1 cellular context compared by ENCODE assay signal in genomic region chr2:190379249-190379964, GRCh38.
A peak's percentile ranks its signal among the peaks of the same experiment; 100 is the strongest.
TF ChIP-seq lines count a peak whose summit lies in the region.

No MANE protein-coding gene starts in this region.

TF ChIP-seq in K562, 482 proteins besides CTCF, POLR2A, EP300 and RAD21 (continued from another document and continues in another):
- no peak for TF ChIP-seq FOXO4 (CRISPR knock-in tag; IDR thresholded peaks at IDR 0.05)
- no peak for TF ChIP-seq TARDBP (IDR thresholded peaks at IDR 0.05)
- 0 out of 2 replicates have a peak, but pooled peaks have one; percentile 39 for TF ChIP-seq ARID3A (IDR thresholded peaks at IDR 0.05; ENCODE audit: borderline replicate concordance, low read depth, low read length)
- no peak for TF ChIP-seq ZNF12 (CRISPR knock-in tag; IDR thresholded peaks at IDR 0.05)
- no peak for TF ChIP-seq MITF (IDR thresholded peaks at IDR 0.05)
- no peak for TF ChIP-seq RBM39 (optimal IDR thresholded peaks at IDR 0.05; ENCODE audit: low read depth, low read length)
- no peak for TF ChIP-seq NR0B1 (IDR thresholded peaks at IDR 0.05; ENCODE audit: partially characterized antibody)
- no peak for TF ChIP-seq TFAM (CRISPR knock-in tag; conservative IDR thresholded peaks at IDR 0.05)
- no peak for TF ChIP-seq KAT7 (CRISPR knock-in tag; IDR thresholded peaks at IDR 0.05; ENCODE audit: borderline replicate concordance)
- TF ChIP-seq E2F1 (CRISPR knock-in tag; IDR thresholded peaks at IDR 0.05) = no peak
- TF ChIP-seq SUPT5H (IDR thresholded peaks at IDR 0.05) = no peak
- no peak for TF ChIP-seq RBBP5 (IDR thresholded peaks at IDR 0.05; ENCODE audit: borderline replicate concordance, insufficient read depth, low read length, poor library complexity, severe bottlenecking)
- no peak for TF ChIP-seq C11orf30 (IDR thresholded peaks at IDR 0.05; ENCODE audit: low read depth)
- TF ChIP-seq KDM4B (IDR thresholded peaks at IDR 0.05; ENCODE audit: borderline replicate concordance in 2 of 2, low read depth in 1 of 2) = no peak
- peak; percentile 10 to 19 for TF ChIP-seq AFF1 (IDR thresholded peaks at IDR 0.05; ENCODE audit: low read depth in 1 of 2, partially characterized antibody in 2 of 2)
- TF ChIP-seq POLR2H (tag; IDR thresholded peaks at IDR 0.05; ENCODE audit: low read depth) = no peak
- no peak for TF ChIP-seq E4F1 (CRISPR knock-in tag; IDR thresholded peaks at IDR 0.05; ENCODE audit: borderline replicate concordance)
- no peak for TF ChIP-seq ZNF75A (CRISPR knock-in tag; IDR thresholded peaks at IDR 0.05)
- TF ChIP-seq ARID1B (IDR thresholded peaks at IDR 0.05) = peak; percentile 82
- TF ChIP-seq HDAC8 (tag; IDR thresholded peaks at IDR 0.05) = no peak
- no peak for TF ChIP-seq ZBTB8A (IDR thresholded peaks at IDR 0.05; ENCODE audit: partially characterized antibody)
- no peak for TF ChIP-seq ETV6 (IDR thresholded peaks at IDR 0.05; ENCODE audit: borderline replicate concordance in 1 of 2, low read depth in 2 of 2, low read length in 1 of 2)
- no peak for TF ChIP-seq ETV6 (CRISPR knock-in tag; IDR thresholded peaks at IDR 0.05; ENCODE audit: borderline replicate concordance)
- no peak for TF ChIP-seq MNT (conservative IDR thresholded peaks at IDR 0.05)
- TF ChIP-seq PRPF4 (IDR thresholded peaks at IDR 0.05; ENCODE audit: insufficient read depth, low read depth, low read length, poor library complexity, severe bottlenecking) = no peak
- no peak for TF ChIP-seq HES1 (IDR thresholded peaks at IDR 0.05; ENCODE audit: low read depth)
- no peak for TF ChIP-seq TAF9B (IDR thresholded peaks at IDR 0.05; ENCODE audit: partially characterized antibody)
- no peak for TF ChIP-seq MXD1 (CRISPR knock-in tag; IDR thresholded peaks at IDR 0.05; ENCODE audit: borderline replicate concordance, poor library complexity, severe bottlenecking)
- no peak; the same call in 1 of the 2 replicates for TF ChIP-seq TCF3 (CRISPR knock-in tag; IDR thresholded peaks at IDR 0.05)
- TF ChIP-seq MYBL2 (IDR thresholded peaks at IDR 0.05; ENCODE audit: low read depth) = no peak
- no peak for TF ChIP-seq MYBL2 (CRISPR knock-in tag; IDR thresholded peaks at IDR 0.05; ENCODE audit: borderline replicate concordance)
- TF ChIP-seq RREB1 (CRISPR knock-in tag; IDR thresholded peaks at IDR 0.05) = no peak
- TF ChIP-seq BMI1 (IDR thresholded peaks at IDR 0.05; ENCODE audit: low read length) = no peak
- no peak for TF ChIP-seq RNF2 (IDR thresholded peaks at IDR 0.05)
- no peak for TF ChIP-seq BCOR (IDR thresholded peaks at IDR 0.05)
- no peak for TF ChIP-seq FOXP1 (CRISPR knock-in tag; IDR thresholded peaks at IDR 0.05)
